Comparison of ENCODE assay signal across 9 cellular contexts in genomic region chr12:52945389-52946232, GRCh38. TPM values are rescaled to one million over a fixed set of nuclear protein-coding genes. Genes with fewer than 3 reads are reported as not detected.
A peak's percentile ranks its signal among the peaks of the same experiment; 100 is the strongest.
DNase-seq lines count a peak whose midpoint lies in the region; ATAC-seq and TF ChIP-seq lines count a peak whose summit lies in the region.
"Had no signal": no experiment of that assay in that cellular context is flagged by ENCODE, and none has a peak within 500 bp of the region (broad histone marks: within the 10 kb centered on the region; RNA-seq: fewer than 3 reads in every experiment).

No MANE protein-coding gene starts in this region.

- TF ChIP-seq POLR2A in HCT116 (IDR thresholded peaks at IDR 0.05; ENCODE audit: borderline replicate concordance, extremely low read depth, insufficient read depth, insufficient read length): no peak

- peaks cover 79 to 88% of the 10 kb centered on the region in 2 experiments for H3K4me1 ChIP-seq in HCT116 (ENCODE audit: control insufficient read depth in 1 of 2, insufficient read depth in 2 of 2, low read length in 2 of 2)
- peaks cover 45% of the 10 kb centered on the region for H3K4me1 ChIP-seq in iPS-18a (ENCODE audit: control insufficient read depth, low read depth, low read length)
- peaks cover 47% of the 10 kb centered on the region for H3K4me1 ChIP-seq in smooth muscle cell (ENCODE audit: low read depth)
- H3K4me1 ChIP-seq in Karpas-422 (ENCODE audit: low read length): peaks cover 5% of the 10 kb centered on the region; the same call in 1 of the 2 replicates

- peak overlapping the region; percentile 94 for H3K9ac ChIP-seq in HCT116 (ENCODE audit: low read length)
- peak overlapping the region; percentile 45 for H3K9ac ChIP-seq in iPS-18a (ENCODE audit: low read length)
- H3K9ac ChIP-seq in smooth muscle cell (ENCODE audit: low read depth): peak overlapping the region; percentile 60
- no peak overlapping the region for H3K9ac ChIP-seq in Karpas-422 (ENCODE audit: low read length)

- no peaks in the 10 kb centered on the region for H3K9me3 Mint-ChIP-seq in activated T-helper 17 cell treated with anti-CD3 and anti-CD28 coated beads, Interleukin-2, amount 50 U/mL, for 72 hours

- H3K27me3 Mint-ChIP-seq in activated T-helper 17 cell treated with anti-CD3 and anti-CD28 coated beads, Interleukin-2, amount 50 U/mL, for 72 hours: peaks cover 14% of the 10 kb centered on the region

- peaks cover 29% of the 10 kb centered on the region for H3F3A ChIP-seq in smooth muscle cell (ENCODE audit: low read depth)

- peak overlapping the region; percentile 11 to 49 for H3K4me3 ChIP-seq in HCT116 (replicated peaks in 1 of 2; ENCODE audit: low read depth in 1 of 2, low read length in 2 of 2)
- H3K4me3 ChIP-seq in iPS-18a (ENCODE audit: low read length): peak overlapping the region; percentile 35
- H3K4me3 ChIP-seq in smooth muscle cell: peak overlapping the region; percentile 29
- no peak overlapping the region for H3K4me3 ChIP-seq in Karpas-422 (ENCODE audit: low read length)

- RAD21 ChIA-PET in HCT116 (lab: Charles Lee; ENCODE audit: low non-redundant PET in 1 of 2, low total read pairs in 2 of 2, uncharacterized antibody in 2 of 2, unreplicated experiment in 2 of 2): interaction anchor here (0.7 to 2.6 kb wide), 8 partner anchors 17 to 61 kb away, joined by 3 to 12 read pairs (median 4); partner anchors contain the start of gene KRT8 (in 1 of the 2)

- intact Hi-C loops in HCT116 (cut with micrococcal nuclease): loop anchor here (1.0 kb wide), 2 partner anchors 18 to 40 kb away; partner anchors contain the start of gene KRT8

- H4K20me1 ChIP-seq in HCT116 (ENCODE audit: insufficient read depth) (peaks cover 9% of the 10 kb centered on the region; the same call in 1 of the 2 replicates), smooth muscle cell (ENCODE audit: low read depth) (peaks cover 8% of the 10 kb centered on the region), Karpas-422 (ENCODE audit: insufficient read depth, low read depth, low read length) (no peaks in the 10 kb centered on the region)

- no peak for DNase-seq in HCT116 (ENCODE audit: low read depth, low spot score)
- DNase-seq in smooth muscle cell (lab: John Stamatoyannopoulos, UW; ENCODE audit: unreplicated experiment): no peak
- DNase-seq in Karpas-422: no peak
- no peak for DNase-seq in middle frontal gyrus (ENCODE audit: extremely low spot score, low spot score)
- DNase-seq in NOMO-1 treated with DMSO at 0.1 percent for 48 hours (lab: John Stamatoyannopoulos, UW; ENCODE audit: unreplicated experiment): no peak
- DNase-seq: NCI-H510A had no signal

- H2AFZ ChIP-seq in HCT116 (ENCODE audit: low read depth, low read length, poor library complexity, severe bottlenecking) (no peak overlapping the region), smooth muscle cell (ENCODE audit: low read depth) (no peak overlapping the region), Karpas-422 (ENCODE audit: low read length) (no peak overlapping the region)

- no peak for TF ChIP-seq RAD21 in HCT116 (IDR thresholded peaks at IDR 0.05; ENCODE audit: low read depth)

- CTCF ChIA-PET in HCT116 (lab: Charles Lee): interaction anchor here (1.1 to 2.3 kb wide), 5 partner anchors 11 to 41 kb away, joined by 4 to 11 read pairs (median 6); partner anchors contain the start of gene KRT8

- H3K79me2 ChIP-seq in HCT116 (ENCODE audit: insufficient read depth, low read length) (peaks cover 43% of the 10 kb centered on the region), smooth muscle cell (ENCODE audit: low read depth) (peaks cover 30% of the 10 kb centered on the region), Karpas-422 (ENCODE audit: low read length) (no peaks in the 10 kb centered on the region)

- H3K27ac ChIP-seq in HCT116 (ENCODE audit: low read depth, low read length) (peak overlapping the region; percentile 78), iPS-18a (ENCODE audit: low read length) (peak overlapping the region; percentile 47), smooth muscle cell (ENCODE audit: low read depth) (peak overlapping the region; percentile 92), Karpas-422 (ENCODE audit: low read length) (no peak overlapping the region)

- no peaks in the 10 kb centered on the region for H3K9me3 ChIP-seq in HCT116 (ENCODE audit: control insufficient read depth in 1 of 2, insufficient read depth in 1 of 2, low read depth in 1 of 2, low read length in 2 of 2)
- H3K9me3 ChIP-seq in iPS-18a (ENCODE audit: control insufficient read depth, low read depth, low read length): no peaks in the 10 kb centered on the region
- no peaks in the 10 kb centered on the region for H3K9me3 ChIP-seq in smooth muscle cell (replicated peaks; ENCODE audit: low read depth)
- no peaks in the 10 kb centered on the region for H3K9me3 ChIP-seq in Karpas-422 (ENCODE audit: low read length)

- H3K36me3 ChIP-seq in HCT116 (ENCODE audit: control insufficient read depth in 1 of 2, insufficient read depth in 2 of 2, low read length in 2 of 2) (peaks cover 4 to 11% of the 10 kb centered on the region in 2 experiments; a peak in 2 of 4 replicates), iPS-18a (ENCODE audit: control insufficient read depth, low read depth, low read length) (peaks cover 6% of the 10 kb centered on the region), smooth muscle cell (ENCODE audit: low read depth) (no peaks in the 10 kb centered on the region), Karpas-422 (ENCODE audit: insufficient read depth, low read length) (no peaks in the 10 kb centered on the region)

- H3K27me3 ChIP-seq in HCT116 (ENCODE audit: insufficient read depth, low read length): no peaks in the 10 kb centered on the region
- no peaks in the 10 kb centered on the region for H3K27me3 ChIP-seq in iPS-18a (ENCODE audit: control insufficient read depth, insufficient read depth, low read length)
- no peaks in the 10 kb centered on the region for H3K27me3 ChIP-seq in smooth muscle cell (ENCODE audit: low read depth)
- H3K27me3 ChIP-seq in Karpas-422 (ENCODE audit: low read length): no peaks in the 10 kb centered on the region

- peak; percentile 41 for ATAC-seq in HCT116
- ATAC-seq in activated T-helper 17 cell treated with anti-CD3 and anti-CD28 coated beads, Interleukin-2, amount 50 U/mL, for 72 hours (replicated peaks): no peak
- no peak for ATAC-seq in GM18502 (IDR thresholded peaks at IDR 0.05; ENCODE audit: poor library complexity, unreplicated experiment)

- no peaks in the 10 kb centered on the region for H3K36me3 Mint-ChIP-seq in activated T-helper 17 cell treated with anti-CD3 and anti-CD28 coated beads, Interleukin-2, amount 50 U/mL, for 72 hours (ENCODE audit: low read depth)

- H3K27ac Mint-ChIP-seq in activated T-helper 17 cell treated with anti-CD3 and anti-CD28 coated beads, Interleukin-2, amount 50 U/mL, for 72 hours: peak overlapping the region; percentile 47

- 6% methylated on average over 13 of the region's 13 CpGs for WGBS in smooth muscle cell (ENCODE audit: low lambda C conversion rate)

- no peaks in the 10 kb centered on the region for H3K9me2 ChIP-seq in HCT116 (ENCODE audit: insufficient read depth)
- H3K9me2 ChIP-seq in Karpas-422 (replicated peaks; ENCODE audit: insufficient read depth, low read length): no peaks in the 10 kb centered on the region

- no TSS peak for BruUV-seq in HCT116 (replicated peaks; lab: Mats Ljungman, UMichigan)

- H3K4me2 ChIP-seq in HCT116 (ENCODE audit: low read length) (peak overlapping the region; percentile 86), smooth muscle cell (peak overlapping the region; percentile 91), Karpas-422 (ENCODE audit: low read depth, low read length, poor library complexity, severe bottlenecking) (no peak overlapping the region)

- peaks cover 4% of the 10 kb centered on the region for H3K4me1 Mint-ChIP-seq in activated T-helper 17 cell treated with anti-CD3 and anti-CD28 coated beads, Interleukin-2, amount 50 U/mL, for 72 hours

- POLR2A ChIA-PET in HCT116 (lab: Charles Lee): interaction anchor here (1.0 to 13.7 kb wide), 9 partner anchors 9 to 61 kb away, joined by 3 to 379 read pairs (median 6); partner anchors contain the start of genes EIF4B and KRT8

- no peak overlapping the region for H3K4me3 Mint-ChIP-seq in activated T-helper 17 cell treated with anti-CD3 and anti-CD28 coated beads, Interleukin-2, amount 50 U/mL, for 72 hours

- TF ChIP-seq CTCF in HCT116 (IDR thresholded peaks at IDR 0.05 in 2 of 3, conservative IDR thresholded peaks at IDR 0.05 in 1 of 3; ENCODE audit: borderline replicate concordance in 1 of 3, insufficient read depth in 1 of 3, low read depth in 2 of 3, low read length in 2 of 3) (no peak), smooth muscle cell (IDR thresholded peaks at IDR 0.05; ENCODE audit: borderline replicate concordance, insufficient read depth, poor library complexity, severe bottlenecking) (no peak)

TF ChIP-seq in HCT116, 20 proteins besides CTCF, POLR2A, EP300 and RAD21:
- TF ChIP-seq POLR2AphosphoS5 (IDR thresholded peaks at IDR 0.05; ENCODE audit: low read depth, low read length): peak; percentile 39; the same call in 1 of the 2 replicates
- no peak for TF ChIP-seq JUND (IDR thresholded peaks at IDR 0.05)
- no peak for TF ChIP-seq ATF3 (IDR thresholded peaks at IDR 0.05)
- no peak for TF ChIP-seq YY1 (IDR thresholded peaks at IDR 0.05; ENCODE audit: extremely low read depth, insufficient replicate concordance, low read depth, low read length)

RNA-seq across cellular contexts. Expression of gene KRT18, which starts 3.3 kb away (rescaled TPM):
- total RNA-seq in HCT116 (2021; ENCODE audit: unreplicated experiment) (1,229 TPM), smooth muscle cell (477 and 663 TPM in 2 replicates)
- polyA plus RNA-seq in HCT116 (2012): 1,596 and 1,648 TPM in 2 replicates
- 1 to 10 TPM; 3.4 to 4.8 TPM for total RNA-seq in activated T-helper 17 cell treated with anti-CD3 and anti-CD28 coated beads, Interleukin-2, amount 50 U/mL, for 72 hours
- polyA plus RNA-seq in smooth muscle cell: 894 and 2,163 TPM in 2 replicates
- total RNA-seq in Karpas-422 (2014; rRNA removed; shearing (Covaris generic); ENCODE audit: low replicate concordance): not detected in 2 replicates

RNA-seq across cellular contexts. Expression of gene KRT8, which starts 40.7 kb away (rescaled TPM):
- 1,655 TPM for total RNA-seq in HCT116 (2021; ENCODE audit: unreplicated experiment)
- polyA plus RNA-seq in HCT116 (2012): 1,805 and 2,066 TPM in 2 replicates
- 1 to 10 TPM in 1 of 2 donors, under 1 TPM in 1; 0.22 to 1.2 TPM for total RNA-seq in activated T-helper 17 cell treated with anti-CD3 and anti-CD28 coated beads, Interleukin-2, amount 50 U/mL, for 72 hours
- total RNA-seq in smooth muscle cell: 694 and 929 TPM in 2 replicates
- polyA plus RNA-seq in smooth muscle cell: 1,025 and 2,331 TPM in 2 replicates
- total RNA-seq in Karpas-422 (2014; rRNA removed; shearing (Covaris generic); ENCODE audit: low replicate concordance): not detected in 2 replicates

Comparison
In these comparisons a context has a peak if more than half of its experiments do, and no peak if none do; other contexts are left out.
1. RNA of gene KRT18, which starts 3.3 kb away (total RNA-seq): 1,229 TPM in HCT116 (single experiment) and 477 to 663 TPM in smooth muscle cell; 3.4 to 4.8 TPM in activated T-helper 17 cell treated with anti-CD3 and anti-CD28 coated beads, Interleukin-2, amount 50 U/mL, for 72 hours and not detected in Karpas-422; every median in the first group is over 10 times any median in the second.
2. RNA of gene KRT8, which starts 40.7 kb away (total RNA-seq): 1,655 TPM in HCT116 (single experiment) and 694 to 929 TPM in smooth muscle cell; 0.22 to 1.2 TPM in activated T-helper 17 cell treated with anti-CD3 and anti-CD28 coated beads, Interleukin-2, amount 50 U/mL, for 72 hours and not detected in Karpas-422; every median in the first group is over 100 times any median in the second.